ENCODE assay signal across 21 cellular contexts in genomic region chr11:17596310-17596669, GRCh38. TPM values are rescaled to one million over a fixed set of nuclear protein-coding genes. Genes with fewer than 3 reads are reported as not detected.
"Had no signal": no experiment of that assay in that cellular context is flagged by ENCODE, and none has a peak within 500 bp of the region (broad histone marks: within the 10 kb centered on the region; RNA-seq: fewer than 3 reads in every experiment).

No MANE protein-coding gene starts in this region.

- H3K27ac ChIP-seq: body of pancreas, epithelial cell of prostate, foreskin keratinocyte, upper lobe of left lung, VCaP had no signal

- H3K4me1 ChIP-seq: body of pancreas, foreskin keratinocyte, upper lobe of left lung had no signal

- H3K27me3 Mint-ChIP-seq: stimulated activated naive CD8-positive, alpha-beta T cell treated with anti-CD3 and anti-CD28 coated beads, Interleukin-15, Interleukin-2, amounts not matched to agents 100 ng/mL and 50 ng/mL, for 24 hours had no signal

- H3K27me3 ChIP-seq: body of pancreas, upper lobe of left lung had no signal

- H3K9me3 Mint-ChIP-seq: activated naive CD8-positive, alpha-beta T cell treated with anti-CD3 and anti-CD28 coated beads for 36 hours; stimulated activated naive CD8-positive, alpha-beta T cell treated with anti-CD3 and anti-CD28 coated beads, Interleukin-15, Interleukin-2, amounts not matched to agents 100 ng/mL and 50 ng/mL, for 24 hours had no signal

- H3K9me3 ChIP-seq: body of pancreas, upper lobe of left lung had no signal

- H3K4me3 ChIP-seq: body of pancreas, upper lobe of left lung had no signal

- H3K36me3 Mint-ChIP-seq: activated naive CD8-positive, alpha-beta T cell treated with anti-CD3 and anti-CD28 coated beads for 36 hours had no signal

- H3K4me3 Mint-ChIP-seq: activated naive CD8-positive, alpha-beta T cell treated with anti-CD3 and anti-CD28 coated beads for 36 hours; stimulated activated naive CD8-positive, alpha-beta T cell treated with anti-CD3 and anti-CD28 coated beads, Interleukin-15, Interleukin-2, amounts not matched to agents 100 ng/mL and 50 ng/mL, for 24 hours had no signal

- H3K27ac Mint-ChIP-seq: activated naive CD8-positive, alpha-beta T cell treated with anti-CD3 and anti-CD28 coated beads for 36 hours; progenitor cell of endocrine pancreas; stimulated activated naive CD8-positive, alpha-beta T cell treated with anti-CD3 and anti-CD28 coated beads, Interleukin-15, Interleukin-2, amounts not matched to agents 100 ng/mL and 50 ng/mL, for 24 hours had no signal

- ATAC-seq: body of pancreas, foreskin keratinocyte, left colon had no signal

- H3K36me3 ChIP-seq: upper lobe of left lung had no signal

- DNase-seq: activated gamma-delta T cell treated with Interleukin-2 at 50 U/mL for 16 hours; activated naive CD8-positive, alpha-beta T cell treated with anti-CD3 and anti-CD28 coated beads for 36 hours; amygdala; dermis blood vessel endothelial cell; effector memory CD4-positive, alpha-beta T cell; foreskin keratinocyte; hippocampal formation; occipital lobe; SW 1271; T-helper 2 cell had no signal

RNA-seq across cellular contexts. Expression of gene OTOG, which starts 49.2 kb away (rescaled TPM):
- total RNA-seq: activated naive CD8-positive, alpha-beta T cell treated with anti-CD3 and anti-CD28 coated beads for 36 hours; body of pancreas; cardiac septum; dermis blood vessel endothelial cell; fibroblast of lung; foreskin keratinocyte; left colon; lung microvascular endothelial cell; occipital lobe; upper lobe of left lung had no signal

RNA-seq across cellular contexts. Expression of gene USH1C, which starts 52.1 kb away (rescaled TPM):
- total RNA-seq: activated naive CD8-positive, alpha-beta T cell treated with anti-CD3 and anti-CD28 coated beads for 36 hours; cardiac septum; dermis blood vessel endothelial cell; fibroblast of lung; foreskin keratinocyte; lung microvascular endothelial cell; myocyte had no signal
